1 cellular context compared by ENCODE assay signal in the genomic region with DNA sequence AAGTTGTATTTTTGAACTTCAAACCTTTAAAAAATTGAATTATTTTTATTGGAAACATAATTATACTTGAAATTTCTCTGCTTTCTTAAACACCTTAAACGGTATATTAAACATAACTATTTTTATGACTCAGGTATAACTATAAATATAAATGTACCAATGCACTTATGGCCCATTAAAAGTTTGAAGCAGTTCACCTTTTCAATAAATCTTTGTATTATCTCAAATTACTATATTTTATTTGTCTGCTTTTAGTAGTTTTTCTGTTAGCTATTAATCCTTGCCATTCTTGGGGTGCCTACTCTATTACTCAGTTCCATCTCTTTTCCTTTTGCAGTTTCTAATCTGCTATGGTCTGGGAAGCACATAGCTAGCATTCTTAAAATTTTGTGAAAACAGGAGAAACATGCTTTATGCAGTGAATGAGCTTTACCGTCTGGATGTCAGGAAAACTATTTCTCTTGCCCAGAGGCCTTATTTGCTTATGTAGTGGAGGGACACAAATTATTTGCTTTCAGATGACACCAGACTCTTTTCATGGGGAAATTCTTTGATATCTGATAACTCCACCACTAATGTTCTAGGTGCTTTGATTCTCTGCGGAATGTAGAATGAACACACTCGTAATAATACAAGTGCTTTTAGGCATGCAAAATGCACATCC.
TF ChIP-seq lines count a peak whose summit lies in the region.

No MANE protein-coding gene starts in this region.

TF ChIP-seq in WTC11, 78 proteins besides CTCF, POLR2A, EP300 and RAD21 (continued from another document):
- no peak for TF ChIP-seq PRDM15 (CRISPR knock-in tag; IDR thresholded peaks at IDR 0.05)
- no peak for TF ChIP-seq ERG (CRISPR knock-in tag; IDR thresholded peaks at IDR 0.05)
